In genomic region chr21:41207401-41208388, GRCh38 we compare ENCODE assay signal across 8 cellular contexts. TPM values are rescaled to one million over a fixed set of nuclear protein-coding genes. Genes with fewer than 3 reads are reported as not detected.
DNase-seq lines count a peak whose midpoint lies in the region; ATAC-seq and TF ChIP-seq lines count a peak whose summit lies in the region.

No MANE protein-coding gene starts in this region.

- H3K9me3 Mint-ChIP-seq in T-helper 2 cell treated with Interferon-gamma antibody and Interleukin-4, amounts not matched to agents 5 μg/mL and 100 μg/mL, for 36 hours: no peaks in the 10 kb centered on the region

- H3K4me1 Mint-ChIP-seq in T-helper 2 cell treated with Interferon-gamma antibody and Interleukin-4, amounts not matched to agents 5 μg/mL and 100 μg/mL, for 36 hours (ENCODE audit: low read depth): no peaks in the 10 kb centered on the region

- no peaks in the 10 kb centered on the region for H3K27me3 ChIP-seq in DND-41 (ENCODE audit: insufficient read depth, low read length, poor library complexity)
- no peaks in the 10 kb centered on the region for H3K27me3 ChIP-seq in rectal smooth muscle tissue (ENCODE audit: control insufficient read depth, insufficient read depth, low read length)
- no peaks in the 10 kb centered on the region for H3K27me3 ChIP-seq in vagina

- H3K27ac ChIP-seq in DND-41 (ENCODE audit: low read length) (no peak overlapping the region), rectal smooth muscle tissue (ENCODE audit: low read depth, low read length) (peak overlapping the region; percentile 52), vagina (no peak overlapping the region)

- H3K36me3 Mint-ChIP-seq in T-helper 2 cell treated with Interferon-gamma antibody and Interleukin-4, amounts not matched to agents 5 μg/mL and 100 μg/mL, for 36 hours (ENCODE audit: low read depth): no peaks in the 10 kb centered on the region

- peaks cover 4% of the 10 kb centered on the region for H3K27me3 Mint-ChIP-seq in T-helper 2 cell treated with Interferon-gamma antibody and Interleukin-4, amounts not matched to agents 5 μg/mL and 100 μg/mL, for 36 hours (ENCODE audit: low read depth)

- DNase-seq in DND-41 (no peak), RPMI8226 (peak; percentile 21), foreskin melanocyte (peak; percentile 86), middle frontal gyrus (ENCODE audit: extremely low spot score, low spot score) (no peak), vagina (ENCODE audit: extremely low spot score in 2 of 2) (no peak)
- DNase-seq in T-helper 2 cell treated with Interferon-gamma antibody and Interleukin-4, amounts not matched to agents 5 μg/mL and 100 μg/mL, for 36 hours (ENCODE audit: low spot score): no peak

- H3K4me2 ChIP-seq in DND-41 (ENCODE audit: insufficient read depth, low read length): no peak overlapping the region

- H3K27ac Mint-ChIP-seq in T-helper 2 cell treated with Interferon-gamma antibody and Interleukin-4, amounts not matched to agents 5 μg/mL and 100 μg/mL, for 36 hours: no peak overlapping the region

- intact Hi-C loops in vagina (cut with DNase I): loop anchor here (5.0 kb wide), 1 partner anchor 40 kb away; the partner anchor contains the start of gene BACE2

- TF ChIP-seq POLR2A in vagina (IDR thresholded peaks at IDR 0.05): no peak

- TF ChIP-seq CTCF in DND-41 (IDR thresholded peaks at IDR 0.05; ENCODE audit: borderline replicate concordance, extremely low read depth, low read length, poor library complexity, severe bottlenecking) (no peak), vagina (IDR thresholded peaks at IDR 0.05) (no peak)

- H3K36me3 ChIP-seq in DND-41 (ENCODE audit: insufficient read depth, low read length) (no peaks in the 10 kb centered on the region), rectal smooth muscle tissue (ENCODE audit: control insufficient read depth, insufficient read depth, low read length) (peaks cover 3% of the 10 kb centered on the region), vagina (no peaks in the 10 kb centered on the region)

- no peak overlapping the region for H2AFZ ChIP-seq in DND-41 (ENCODE audit: low read depth, low read length)

- no peak overlapping the region for H3K4me3 ChIP-seq in DND-41 (ENCODE audit: low read depth in 1 of 2, low read length in 2 of 2)
- H3K4me3 ChIP-seq in rectal smooth muscle tissue (ENCODE audit: low read length): peak overlapping the region; percentile 25
- no peak overlapping the region for H3K4me3 ChIP-seq in vagina

- H3K4me1 ChIP-seq in DND-41 (ENCODE audit: insufficient read depth, low read length): no peaks in the 10 kb centered on the region
- peaks cover 7% of the 10 kb centered on the region for H3K4me1 ChIP-seq in rectal smooth muscle tissue (ENCODE audit: control insufficient read depth, insufficient read depth, low read length)
- peaks cover 4% of the 10 kb centered on the region for H3K4me1 ChIP-seq in vagina

- ATAC-seq in DND-41 (ENCODE audit: insufficient read depth, low read depth) (peak; percentile 65), HG03442 (IDR thresholded peaks at IDR 0.05; ENCODE audit: unreplicated experiment) (no peak)

- no peaks in the 10 kb centered on the region for H4K20me1 ChIP-seq in DND-41 (ENCODE audit: insufficient read depth, low read length)

- H3K79me2 ChIP-seq in DND-41 (ENCODE audit: insufficient read depth, low read length): no peaks in the 10 kb centered on the region

- no peak overlapping the region for H3K4me3 Mint-ChIP-seq in T-helper 2 cell treated with Interferon-gamma antibody and Interleukin-4, amounts not matched to agents 5 μg/mL and 100 μg/mL, for 36 hours

- H3K9me3 ChIP-seq in DND-41 (ENCODE audit: insufficient read depth, low read length, severe bottlenecking) (no peaks in the 10 kb centered on the region), vagina (no peaks in the 10 kb centered on the region)

- H3K9ac ChIP-seq in DND-41 (ENCODE audit: low read depth, low read length) (no peak overlapping the region), rectal smooth muscle tissue (ENCODE audit: low read length) (no peak overlapping the region)

RNA-seq across cellular contexts. Expression of gene BACE2, which starts 39.7 kb away (rescaled TPM):
- 43.7 TPM for total RNA-seq in vagina

Comparison
In these comparisons a context has a peak if more than half of its experiments do, and no peak if none do; other contexts are left out.
1. DNase-seq: peak in RPMI8226 (single experiment) and foreskin melanocyte (single experiment); none in DND-41 (single experiment), middle frontal gyrus (single experiment), vagina (0 of 2) and T-helper 2 cell treated with Interferon-gamma antibody and Interleukin-4, amounts not matched to agents 5 μg/mL and 100 μg/mL, for 36 hours (single experiment).